Comparison of ENCODE assay signal across 23 cellular contexts in the genomic region with DNA sequence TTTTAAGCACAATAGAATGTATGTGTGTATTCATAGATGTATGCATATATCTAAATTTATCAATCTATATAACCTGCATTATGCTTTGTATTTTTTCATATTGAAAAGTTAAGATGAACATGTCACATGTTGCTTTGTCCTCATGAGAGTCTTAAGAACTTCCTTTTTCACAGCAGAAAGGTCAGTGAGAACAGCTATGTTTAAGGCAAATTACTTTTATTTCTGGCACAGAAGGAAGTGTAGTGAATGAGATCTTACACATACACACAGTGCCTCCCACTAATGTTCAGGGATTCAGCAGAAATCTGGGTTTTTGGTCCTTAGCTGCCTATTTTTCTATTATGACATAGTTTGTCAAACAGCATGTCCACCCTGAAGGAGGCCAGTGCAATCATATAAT.
"Had no signal": no experiment of that assay in that cellular context is flagged by ENCODE, and none has a peak within 500 bp of the region (broad histone marks: within the 10 kb centered on the region; RNA-seq: fewer than 3 reads in every experiment).

No MANE protein-coding gene starts in this region.

- DNase-seq: stimulated activated CD4-positive, alpha-beta T cell treated with anti-CD3 and anti-CD28 coated beads, Interleukin-2, amount 100 ng/mL, for 48 hours; stimulated activated CD4-positive, alpha-beta T cell treated with anti-CD3 and anti-CD28 coated beads, Interleukin-4, amount 100 ng/mL, for 1 hour; stimulated activated CD4-positive, alpha-beta T cell treated with anti-CD3 and anti-CD28 coated beads, Interleukin-4, amount 100 ng/mL, for 24 hours; stimulated activated CD4-positive, alpha-beta T cell treated with anti-CD3 and anti-CD28 coated beads, Interleukin-4, amount 100 ng/mL, for 4 hours; stimulated activated CD8-positive, alpha-beta memory T cell treated with anti-CD3 and anti-CD28 coated beads, Interleukin-4, amount 100 ng/mL, for 48 hours; stimulated activated naive B cell treated with anti-CD40 and anti-IgM and Interleukin-4, amounts not matched to agents 10 μg/mL and 1 μg/mL and 100 μg/mL, for 72 hours; stimulated activated naive CD4-positive, alpha-beta T cell; stimulated activated naive CD4-positive, alpha-beta T cell treated with Interleukin-2 at 50 U/mL for 16 hours; stimulated activated naive CD8-positive, alpha-beta T cell treated with anti-CD3 and anti-CD28 coated beads, Interleukin-15, amount 100 ng/mL, for 72 hours; stimulated activated naive CD8-positive, alpha-beta T cell treated with anti-CD3 and anti-CD28 coated beads, Interleukin-15, Interleukin-2, amounts not matched to agents 100 U/mL and 50 U/mL, for 24 hours; stomach; substantia nigra; testis; thyroid gland; tibial artery; transverse colon; upper lobe of left lung; upper lobe of right lung; uterus had no signal

- H3K9me3 ChIP-seq: stomach, suprapubic skin, testis, thoracic aorta, thyroid gland, tibial artery, tibial nerve, transverse colon, upper lobe of left lung, upper lobe of right lung, uterus, vagina had no signal

- H3K27ac ChIP-seq: stomach, suprapubic skin, testis, thoracic aorta, thyroid gland, tibial artery, tibial nerve, transverse colon, upper lobe of left lung, upper lobe of right lung, uterus, vagina had no signal

- H3K36me3 ChIP-seq: stomach, suprapubic skin, thoracic aorta, thyroid gland, tibial artery, tibial nerve, transverse colon, upper lobe of left lung, upper lobe of right lung, uterus, vagina had no signal

- H3K27me3 ChIP-seq: stomach, suprapubic skin, testis, thyroid gland, tibial artery, tibial nerve, transverse colon, upper lobe of left lung, upper lobe of right lung, uterus, vagina had no signal

- H3K4me1 ChIP-seq: suprapubic skin, testis, thyroid gland, tibial artery, tibial nerve, uterus, vagina had no signal

- H3K4me3 ChIP-seq: stomach, suprapubic skin, testis, thoracic aorta, thyroid gland, tibial artery, tibial nerve, transverse colon, upper lobe of left lung, upper lobe of right lung, uterus, vagina had no signal
